In genomic region chr20:35066194-35066593, GRCh38 we compare ENCODE assay signal across 21 cellular contexts. TPM values are rescaled to one million over a fixed set of nuclear protein-coding genes. Genes with fewer than 3 reads are reported as not detected.
A peak's percentile ranks its signal among the peaks of the same experiment; 100 is the strongest.
DNase-seq lines count a peak whose midpoint lies in the region; ATAC-seq, FAIRE-seq and TF ChIP-seq lines count a peak whose summit lies in the region.
"Had no signal": no experiment of that assay in that cellular context is flagged by ENCODE, and none has a peak within 500 bp of the region (broad histone marks: within the 10 kb centered on the region; RNA-seq: fewer than 3 reads in every experiment).

No MANE protein-coding gene starts in this region.

- H2AK5ac ChIP-seq in H1 (ENCODE audit: low read depth, low read length) = no peak overlapping the region

- no peak for TF ChIP-seq EP300 in H1 (IDR thresholded peaks at IDR 0.05; ENCODE audit: borderline replicate concordance in 1 of 2, low read depth in 2 of 2, low read length in 2 of 2)

- H3K56ac ChIP-seq in H1 (replicated peaks; ENCODE audit: insufficient read length, low read depth, low read length) = no peak overlapping the region

- H2AFZ ChIP-seq in mammary epithelial cell (ENCODE audit: low read depth, low read length) = no peak overlapping the region
- H2AFZ ChIP-seq in H1 (ENCODE audit: low read length) = no peak overlapping the region
- no peak overlapping the region for H2AFZ ChIP-seq in smooth muscle cell (ENCODE audit: low read depth)

- peaks cover 77% of the 10 kb centered on the region for H3K79me2 ChIP-seq in mammary epithelial cell (ENCODE audit: insufficient read depth, low read length)
- peaks cover 0 to 48% of the 10 kb centered on the region in 2 experiments; a peak in 2 of 4 replicates for H3K79me2 ChIP-seq in H1 (ENCODE audit: control insufficient read depth in 1 of 2, insufficient read depth in 2 of 2, low read length in 2 of 2)
- peaks cover 95% of the 10 kb centered on the region for H3K79me2 ChIP-seq in smooth muscle cell (ENCODE audit: low read depth)

- ATAC-seq in WTC11 = no peak
- no peak for ATAC-seq in stimulated activated memory B cell treated with anti-CD40 and anti-IgM and Interleukin-4, amounts not matched to agents 10 μg/mL and 1 μg/mL and 100 μg/mL, for 72 hours
- no peak for ATAC-seq in HG02885 (IDR thresholded peaks at IDR 0.05; ENCODE audit: poor library complexity, unreplicated experiment)

- TF ChIP-seq POLR2A in H1 (IDR thresholded peaks at IDR 0.05; ENCODE audit: control extremely low read depth in 1 of 2, low read depth in 2 of 2, low read length in 2 of 2) = no peak

- H3K27me3 Mint-ChIP-seq in MCF 10A (ENCODE audit: insufficient read depth, unreplicated experiment) (no peaks in the 10 kb centered on the region), WTC11 (ENCODE audit: low read depth) (no peaks in the 10 kb centered on the region)
- H3K27me3 Mint-ChIP-seq in stimulated activated memory B cell treated with anti-CD40 and anti-IgM and Interleukin-4, amounts not matched to agents 10 μg/mL and 1 μg/mL and 100 μg/mL, for 72 hours = no peaks in the 10 kb centered on the region

- WGBS in mammary epithelial cell (ENCODE audit: low coverage, missing lambda C conversion rate) = 94% methylated on average over 6 of the region's 6 CpGs
- 90% methylated on average over 6 of the region's 6 CpGs; no CpG with 5 or more reads in 1 of the 2 experiments for WGBS in H1 (ENCODE audit: extremely low coverage in 1 of 2, insufficient coverage in 1 of 2, insufficient read length in 1 of 2, insufficient replicate concordance in 2 of 2, low coverage in 1 of 2, low lambda C conversion rate in 2 of 2, missing lambda C conversion rate in 1 of 2), 2 experiments
- WGBS in smooth muscle cell (ENCODE audit: low lambda C conversion rate) = 66% methylated on average over 6 of the region's 6 CpGs

- no peak overlapping the region for H3K4me3 ChIP-seq in mammary epithelial cell (replicated peaks in 1 of 3; ENCODE audit: insufficient read depth in 1 of 3, low read depth in 2 of 3, low read length in 3 of 3)
- H3K4me3 ChIP-seq in H1 (ENCODE audit: extremely low read depth in 1 of 4, insufficient read depth in 2 of 4, low read depth in 3 of 4, low read length in 4 of 4) = no peak overlapping the region
- no peak overlapping the region for H3K4me3 ChIP-seq in smooth muscle cell
- no peak overlapping the region for H3K4me3 ChIP-seq in HAP-1
- H3K4me3 ChIP-seq: SJSA1 had no signal

- TF ChIP-seq RAD21 in H1 (IDR thresholded peaks at IDR 0.05 in 1 of 2, conservative IDR thresholded peaks at IDR 0.05 in 1 of 2; ENCODE audit: low read depth in 2 of 2, low read length in 2 of 2) = no peak

- no peaks in the 10 kb centered on the region for H3K4me1 Mint-ChIP-seq in MCF 10A (ENCODE audit: insufficient read depth, unreplicated experiment)
- H3K4me1 Mint-ChIP-seq in WTC11 = peaks cover 23% of the 10 kb centered on the region
- H3K4me1 Mint-ChIP-seq in stimulated activated memory B cell treated with anti-CD40 and anti-IgM and Interleukin-4, amounts not matched to agents 10 μg/mL and 1 μg/mL and 100 μg/mL, for 72 hours = peaks cover 71% of the 10 kb centered on the region

- H3K27me3 ChIP-seq in mammary epithelial cell (ENCODE audit: insufficient read depth, low read length) (no peaks in the 10 kb centered on the region), H1 (replicated peaks in 1 of 4; ENCODE audit: control insufficient read depth in 3 of 4, extremely low read depth in 1 of 4, insufficient read depth in 3 of 4, low read length in 3 of 4) (no peaks in the 10 kb centered on the region), smooth muscle cell (ENCODE audit: low read depth) (no peaks in the 10 kb centered on the region), HAP-1 (ENCODE audit: low read depth) (no peaks in the 10 kb centered on the region)
- H3K27me3 ChIP-seq: SJSA1 had no signal

- no peaks in the 10 kb centered on the region for H3K9me3 Mint-ChIP-seq in MCF 10A (ENCODE audit: unreplicated experiment)
- H3K9me3 Mint-ChIP-seq in WTC11 = no peaks in the 10 kb centered on the region
- H3K9me3 Mint-ChIP-seq in stimulated activated memory B cell treated with anti-CD40 and anti-IgM and Interleukin-4, amounts not matched to agents 10 μg/mL and 1 μg/mL and 100 μg/mL, for 72 hours = no peaks in the 10 kb centered on the region

- H3K9me3 ChIP-seq in mammary epithelial cell (replicated peaks; ENCODE audit: insufficient read depth, low read length) (no peaks in the 10 kb centered on the region), H1 (ENCODE audit: insufficient read depth in 2 of 2, low read depth in 1 of 2, low read length in 1 of 2) (no peaks in the 10 kb centered on the region), smooth muscle cell (replicated peaks; ENCODE audit: low read depth) (no peaks in the 10 kb centered on the region), HAP-1 (no peaks in the 10 kb centered on the region)
- H3K9me3 ChIP-seq: SJSA1 had no signal

- H2BK15ac ChIP-seq in H1 (ENCODE audit: low read length) = no peak overlapping the region

- no peak overlapping the region for H4K8ac ChIP-seq in H1 (ENCODE audit: extremely low read depth, insufficient read depth, low read length)

- no peaks in the 10 kb centered on the region for H3K23me2 ChIP-seq in H1 (ENCODE audit: low read depth, low read length)

- no peak overlapping the region for H2BK120ac ChIP-seq in H1 (replicated peaks; ENCODE audit: low read depth, low read length)

- intact Hi-C loops in MCF 10A (cut with micrococcal nuclease) = no loop called here
- intact Hi-C loops in mammary epithelial cell (cut with micrococcal nuclease) = no loop called here

- no peak overlapping the region for H3K18ac ChIP-seq in H1 (ENCODE audit: extremely low read depth, low read length)

- H3K79me1 ChIP-seq in H1 (ENCODE audit: low read depth, low read length) = no peaks in the 10 kb centered on the region; the same call in 1 of the 2 replicates

- H4K20me1 ChIP-seq in mammary epithelial cell (ENCODE audit: insufficient read depth, low read length) (no peaks in the 10 kb centered on the region), H1 (replicated peaks in 1 of 2; ENCODE audit: control insufficient read depth in 1 of 2, insufficient read depth in 2 of 2, low read length in 2 of 2) (peaks cover 8 to 9% of the 10 kb centered on the region in 2 experiments), smooth muscle cell (ENCODE audit: low read depth) (peaks cover 99% of the 10 kb centered on the region)

- H3F3A ChIP-seq in smooth muscle cell (ENCODE audit: low read depth) = peaks cover 4% of the 10 kb centered on the region

- peak; percentile 14 for DNase-seq in MCF 10A (ENCODE audit: unreplicated experiment)
- DNase-seq in mammary epithelial cell = no peak
- DNase-seq in WTC11 (ENCODE audit: low spot score) = no peak
- no peak for DNase-seq in H1 (ENCODE audit: low read depth in 1 of 2, low spot score in 2 of 2)
- no peak for DNase-seq in smooth muscle cell (lab: John Stamatoyannopoulos, UW; ENCODE audit: unreplicated experiment)
- DNase-seq in HAP-1 (ENCODE audit: low spot score in 2 of 2) = no peak
- DNase-seq: GOT3, NCI-H1092 treated with DMSO at 0.1 percent for 48 hours, NCI-H1436, NCI-H187, NCI-H2081 treated with DMSO at 0.1 percent for 48 hours, NCI-H2171, NCI-H226, NCI-H510A, NCI-H69, Right ventricle myocardium superior, RPMI8226 had no signal

- no TSS peak for BruUV-seq in MCF 10A (replicated peaks; lab: Mats Ljungman, UMichigan)
- no TSS peak for BruUV-seq in mammary epithelial cell (replicated peaks; lab: Mats Ljungman, UMichigan)

- no peak overlapping the region for H3K23ac ChIP-seq in H1 (ENCODE audit: insufficient read length)

- H4K5ac ChIP-seq in H1 (ENCODE audit: insufficient read length, low read depth, low read length) = peak overlapping the region; percentile 24

- no peak overlapping the region for H3K4me2 ChIP-seq in mammary epithelial cell (ENCODE audit: insufficient read depth, low read depth, low read length)
- no peak overlapping the region for H3K4me2 ChIP-seq in H1 (ENCODE audit: insufficient read depth in 1 of 2, low read depth in 2 of 2, low read length in 2 of 2)
- no peak overlapping the region for H3K4me2 ChIP-seq in smooth muscle cell

- H3K36me3 Mint-ChIP-seq in MCF 10A (ENCODE audit: insufficient read depth, unreplicated experiment) (peaks cover 45% of the 10 kb centered on the region), WTC11 (peaks cover 6% of the 10 kb centered on the region; the same call in 1 of the 2 replicates)
- H3K36me3 Mint-ChIP-seq in stimulated activated memory B cell treated with anti-CD40 and anti-IgM and Interleukin-4, amounts not matched to agents 10 μg/mL and 1 μg/mL and 100 μg/mL, for 72 hours = peaks cover 37% of the 10 kb centered on the region

- in situ Hi-C loops in mammary epithelial cell (cut with MboI; ENCODE audit: low sequenced_read_pairs in 2 of 2) = no loop called here
- in situ Hi-C loops in HAP-1 (cut with MboI; ENCODE audit: low sequenced_read_pairs) = no loop called here

- H3K27ac Mint-ChIP-seq in MCF 10A (ENCODE audit: low read depth, unreplicated experiment) (no peak overlapping the region), WTC11 (peak overlapping the region; percentile 35; the same call in 1 of the 2 replicates)
- no peak overlapping the region for H3K27ac Mint-ChIP-seq in stimulated activated memory B cell treated with anti-CD40 and anti-IgM and Interleukin-4, amounts not matched to agents 10 μg/mL and 1 μg/mL and 100 μg/mL, for 72 hours

- no peak overlapping the region for H3K9ac ChIP-seq in mammary epithelial cell (ENCODE audit: insufficient read depth, low read length)
- no peak overlapping the region for H3K9ac ChIP-seq in H1 (replicated peaks in 1 of 4; ENCODE audit: extremely low read depth in 1 of 4, low read depth in 3 of 4, low read length in 3 of 4)
- no peak overlapping the region for H3K9ac ChIP-seq in smooth muscle cell (ENCODE audit: low read depth)

- no peak overlapping the region for H2BK12ac ChIP-seq in H1 (ENCODE audit: low read depth, low read length)

- H4K91ac ChIP-seq in H1 (replicated peaks; ENCODE audit: insufficient read length, low read length) = no peak overlapping the region

- no peak overlapping the region for H3K4me3 Mint-ChIP-seq in MCF 10A (ENCODE audit: unreplicated experiment)
- no peak overlapping the region for H3K4me3 Mint-ChIP-seq in WTC11
- H3K4me3 Mint-ChIP-seq in stimulated activated memory B cell treated with anti-CD40 and anti-IgM and Interleukin-4, amounts not matched to agents 10 μg/mL and 1 μg/mL and 100 μg/mL, for 72 hours = no peak overlapping the region

- TF ChIP-seq CTCF in MCF 10A (IDR thresholded peaks at IDR 0.05; ENCODE audit: unreplicated experiment) (no peak), mammary epithelial cell (conservative IDR thresholded peaks at IDR 0.05 in 1 of 2, IDR thresholded peaks at IDR 0.05 in 1 of 2; ENCODE audit: extremely low read depth in 1 of 2, insufficient read depth in 1 of 2, low read depth in 1 of 2, low read length in 2 of 2) (no peak), WTC11 (IDR thresholded peaks at IDR 0.05) (no peak), H1 (IDR thresholded peaks at IDR 0.05; ENCODE audit: control extremely low read depth in 1 of 3, insufficient read depth in 1 of 3, low read depth in 1 of 3, low read length in 3 of 3) (no peak), smooth muscle cell (IDR thresholded peaks at IDR 0.05; ENCODE audit: borderline replicate concordance, insufficient read depth, poor library complexity, severe bottlenecking) (no peak)

- dilution Hi-C loops in mammary epithelial cell (cut with HindIII; ENCODE audit: low sequenced_read_pairs) = loop anchor here (5.0 kb wide), 1 partner anchor 79 kb away; no protein-coding TSS in a partner anchor

- FAIRE-seq in H1 (lab: Jason Lieb, UNC) = no peak
- FAIRE-seq: D721Med had no signal

- CTCF ChIA-PET in MCF 10A (lab: Yijun Ruan, JAX) (interaction anchor here (2.7 kb wide), 1 partner anchor 30 kb away, joined by 13 read pairs; no protein-coding TSS in a partner anchor), mammary epithelial cell (lab: Charles Lee; ENCODE audit: low non-redundant PET) (no interaction called here), WTC11 (lab: Charles Lee) (interaction anchor here (1.0 to 3.3 kb wide), 2 partner anchors 30 to 192 kb away, joined by 4 to 19 read pairs; no protein-coding TSS in a partner anchor), H1 (lab: Charles Lee; ENCODE audit: partially characterized antibody) (no interaction called here)

- H3K27ac ChIP-seq in mammary epithelial cell (ENCODE audit: insufficient read depth, low read depth, low read length) (no peak overlapping the region), H1 (ENCODE audit: low read depth, low read length) (no peak overlapping the region), smooth muscle cell (ENCODE audit: low read depth) (peak overlapping the region; percentile 12)
- H3K27ac ChIP-seq: SJSA1 had no signal

- H3K4me1 ChIP-seq in mammary epithelial cell (ENCODE audit: insufficient read depth, low read length) (no peaks in the 10 kb centered on the region), H1 (replicated peaks in 1 of 4; ENCODE audit: control insufficient read depth in 3 of 4, insufficient read depth in 4 of 4, low read length in 3 of 4) (peaks cover 0 to 10% (median 6%) of the 10 kb centered on the region in 4 experiments; a peak in 4 of 7 replicates), smooth muscle cell (ENCODE audit: low read depth) (no peaks in the 10 kb centered on the region), HAP-1 (peaks cover 12% of the 10 kb centered on the region)
- H3K4me1 ChIP-seq: SJSA1 had no signal

- no peak overlapping the region for H3K14ac ChIP-seq in H1 (ENCODE audit: insufficient read length)

- H3K4ac ChIP-seq in H1 (replicated peaks; ENCODE audit: insufficient read length, low read depth, low read length) = no peak overlapping the region

- H2BK20ac ChIP-seq in H1 (ENCODE audit: low read length) = no peak overlapping the region

- peaks cover 7% of the 10 kb centered on the region for H3K36me3 ChIP-seq in mammary epithelial cell (ENCODE audit: insufficient read depth, low read length)
- H3K36me3 ChIP-seq in H1 (ENCODE audit: control insufficient read depth in 2 of 4, insufficient read depth in 4 of 4, low read length in 3 of 4) = peaks cover 0 to 25% (median 0%) of the 10 kb centered on the region in 4 experiments; a peak in 1 of 8 replicates
- H3K36me3 ChIP-seq in smooth muscle cell (ENCODE audit: low read depth) = peaks cover 10% of the 10 kb centered on the region
- peaks cover 18% of the 10 kb centered on the region for H3K36me3 ChIP-seq in HAP-1 (replicated peaks)

- no peak overlapping the region for H2BK5ac ChIP-seq in H1 (ENCODE audit: low read depth, low read length)

- POLR2A ChIA-PET in MCF 10A (lab: Yijun Ruan, JAX) = interaction anchor here (1.0 to 1.3 kb wide), 2 partner anchors 9 to 11 kb away, joined by 3 read pairs; no protein-coding TSS in a partner anchor
- POLR2A ChIA-PET in WTC11 (lab: Charles Lee) = no interaction called here
- POLR2A ChIA-PET in H1 (lab: Charles Lee; ENCODE audit: partially characterized antibody) = no interaction called here

RNA-seq across cellular contexts. Expression of gene TRPC4AP, which starts 26.4 kb away (rescaled TPM):
- total RNA-seq in MCF 10A (2022) (51.8 and 56.3 TPM in 2 replicates), mammary epithelial cell (10 to 100 TPM; 63.8 to 89.0 TPM), WTC11 (2021) (62.7 to 73.8 TPM (median 68.0 TPM) in 3 replicates), smooth muscle cell (77.3 and 83.5 TPM in 2 replicates)
- polyA plus RNA-seq in mammary epithelial cell (65.5 TPM), H1 (2011; rRNA removed) (74.8 and 75.0 TPM in 2 replicates), smooth muscle cell (87.2 and 95.4 TPM in 2 replicates)
- 80.5 TPM for polyA minus RNA-seq in mammary epithelial cell
- total RNA-seq in H1 (2021; fragmentation: NEBNext Ultra II Directional; extraction: Animal tissue kit (Norgen Biotek cat#: 25700)) = 72.7 and 73.1 TPM in 2 replicates
- 83.5 TPM for polyA plus RNA-seq in H1 (2011; cell fraction: cytosol; rRNA removed)
- polyA plus RNA-seq in H1 (2011; cell fraction: nucleus; rRNA removed) = 155 TPM
- polyA plus RNA-seq in H1 (2012, experiment 1 of 2) = 56.3 to 69.0 TPM (median 65.1 TPM) in 4 replicates
- polyA plus RNA-seq in H1 (2012, experiment 2 of 2) = 65.2 TPM
- 47.6 TPM for polyA plus RNA-seq in H1 (2013, experiment 1 of 2)
- 43.1 TPM for polyA plus RNA-seq in H1 (2013, experiment 2 of 2)
- polyA minus RNA-seq in H1 (2011; rRNA and poly(A)+ RNA removed) = 108 and 112 TPM in 2 replicates
- polyA minus RNA-seq in H1 (2011; cell fraction: cytosol; rRNA and poly(A)+ RNA removed) = 45.4 TPM
- 45.4 TPM for polyA minus RNA-seq in H1 (2011; cell fraction: nucleus; rRNA and poly(A)+ RNA removed)

Comparison
In these comparisons a context has a peak if more than half of its experiments do, and no peak if none do; other contexts are left out.
1. CTCF ChIA-PET loops: an anchor here in MCF 10A (2.7 kb wide) and WTC11 (1.0 to 3.3 kb wide); none called in mammary epithelial cell and H1.